ENCODE assay signal across 8 cellular contexts in the genomic region with DNA sequence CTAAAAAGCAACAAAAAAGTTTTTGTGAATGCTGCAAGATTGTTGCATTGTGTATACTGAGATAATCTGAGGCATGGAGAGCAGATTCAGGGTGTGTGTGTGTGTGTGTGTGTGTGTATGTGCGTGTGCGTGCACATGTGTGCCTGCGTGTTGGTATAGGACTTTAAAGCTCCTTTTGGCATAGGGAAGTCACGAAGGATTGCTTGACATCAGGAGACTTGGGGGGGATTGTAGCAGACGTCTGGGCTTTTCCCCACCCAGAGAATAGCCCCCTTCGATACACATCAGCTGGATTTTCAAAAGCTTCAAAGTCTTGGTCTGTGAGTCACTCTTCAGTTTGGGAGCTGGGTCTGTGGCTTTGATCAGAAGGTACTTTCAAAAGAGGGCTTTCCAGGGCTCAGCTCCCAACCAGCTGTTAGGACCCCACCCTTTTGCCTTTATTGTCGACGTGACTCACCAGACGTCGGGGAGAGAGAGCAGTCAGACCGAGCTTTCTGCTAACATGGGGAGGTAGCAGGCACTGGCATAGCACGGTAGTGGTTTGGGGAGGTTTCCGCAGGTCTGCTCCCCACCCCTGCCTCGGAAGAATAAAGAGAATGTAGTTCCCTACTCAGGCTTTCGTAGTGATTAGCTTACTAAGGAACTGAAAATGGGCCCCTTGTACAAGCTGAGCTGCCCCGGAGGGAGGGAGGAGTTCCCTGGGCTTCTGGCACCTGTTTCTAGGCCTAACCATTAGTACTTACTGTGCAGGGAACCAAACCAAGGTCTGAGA. TPM values are rescaled to one million over a fixed set of nuclear protein-coding genes. Genes with fewer than 3 reads are reported as not detected.
DNase-seq lines count a peak whose midpoint lies in the region; ATAC-seq and TF ChIP-seq lines count a peak whose summit lies in the region.

No MANE protein-coding gene starts in this region.

- H3K27me3 Mint-ChIP-seq in CD14-positive monocyte (ENCODE audit: low read depth in 3 of 3): peaks cover 0 to 7% (median 3%) of the 10 kb centered on the region in 3 donors

- H3K9me3 ChIP-seq in stomach smooth muscle (ENCODE audit: control insufficient read depth in 2 of 2, low read length in 2 of 2) (no peaks in the 10 kb centered on the region), HAP-1 (no peaks in the 10 kb centered on the region)

- peaks cover 41 to 48% of the 10 kb centered on the region in 2 donors for H3K36me3 Mint-ChIP-seq in CD14-positive monocyte

- H3K4me1 ChIP-seq in stomach smooth muscle (ENCODE audit: control insufficient read depth, insufficient read depth, low read length): peaks cover 52% of the 10 kb centered on the region
- H3K4me1 ChIP-seq in HAP-1: peaks cover 19% of the 10 kb centered on the region

- no peak for TF ChIP-seq CTCF in CD14-positive monocyte (IDR thresholded peaks at IDR 0.05)

- H3K36me3 ChIP-seq in stomach smooth muscle (ENCODE audit: control insufficient read depth in 2 of 2, insufficient read depth in 2 of 2, low read length in 2 of 2) (peaks cover 17 to 28% of the 10 kb centered on the region in 2 donors), HAP-1 (replicated peaks) (peaks cover 26% of the 10 kb centered on the region)

- no peaks in the 10 kb centered on the region for H3K27me3 ChIP-seq in stomach smooth muscle (ENCODE audit: control insufficient read depth in 1 of 2, insufficient read depth in 2 of 2, low read length in 2 of 2)
- H3K27me3 ChIP-seq in HAP-1 (ENCODE audit: low read depth): no peaks in the 10 kb centered on the region

- H3K9me3 Mint-ChIP-seq in CD14-positive monocyte: peaks cover 0 to 6% (median 0%) of the 10 kb centered on the region in 7 donors

- peak; percentile 58 for ATAC-seq in GM19467 (IDR thresholded peaks at IDR 0.05; ENCODE audit: unreplicated experiment)

- intact Hi-C loops in CD14-positive monocyte (cut with micrococcal nuclease): loop anchor here in 1 of 2 donors (5.0 to 10.0 kb wide), 3 partner anchors 33 to 489 kb away; partner anchors contain the start of genes ARL8B and ITPR1

- H3K4me3 Mint-ChIP-seq in CD14-positive monocyte: peak overlapping the region; percentile 56 to 69

- H3K4me3 ChIP-seq in stomach smooth muscle (ENCODE audit: low read length in 2 of 2): peak overlapping the region; percentile 56 to 66
- H3K4me3 ChIP-seq in HAP-1: no peak overlapping the region

- in situ Hi-C loops in HAP-1 (cut with MboI; ENCODE audit: low sequenced_read_pairs): loop anchor here (25.0 kb wide), 1 partner anchor 672 kb away; the partner anchor contains the start of gene SETMAR

- peak overlapping the region; percentile 85 for H3K27ac ChIP-seq in cingulate gyrus (ENCODE audit: low read depth, low read length)
- peak overlapping the region; percentile 62 for H3K27ac ChIP-seq in stomach smooth muscle (ENCODE audit: low read length)

- peak overlapping the region; percentile 59 to 66 for H3K9ac ChIP-seq in stomach smooth muscle (ENCODE audit: low read length in 2 of 2)

- peaks cover 73% of the 10 kb centered on the region for H3K4me1 Mint-ChIP-seq in CD14-positive monocyte

- DNase-seq in CD14-positive monocyte (ENCODE audit: low spot score): peak; percentile 88
- peak; percentile 93 for DNase-seq in HT1080 (ENCODE audit: low read depth)
- DNase-seq in activated CD4-positive, CD25-positive, alpha-beta regulatory T cell treated with anti-CD3 and anti-CD28 coated beads, Interleukin-2, amount 50 U/mL, for 72 hours: peak; percentile 56
- DNase-seq in myocyte (ENCODE audit: low read depth): peak; percentile 98
- DNase-seq in HAP-1 (ENCODE audit: low spot score in 2 of 2): no peak

- peak overlapping the region; percentile 83 to 92 (median 88) for H3K27ac Mint-ChIP-seq in CD14-positive monocyte

RNA-seq across cellular contexts. Expression of gene BHLHE40, which starts 4.7 kb away (rescaled TPM):
- 10 to 100 TPM; 20.2 to 23.4 TPM for polyA plus RNA-seq in CD14-positive monocyte
- total RNA-seq in HT1080 (2014; rRNA removed; shearing (Covaris generic)): 14.1 and 19.2 TPM in 2 replicates
- polyA plus RNA-seq in HT1080 (2015; cell fraction: cytosol; rRNA removed): 42.3 and 51.3 TPM in 2 replicates
- 85.2 and 104 TPM in 2 replicates for polyA plus RNA-seq in HT1080 (2015; cell fraction: nucleus; rRNA removed)
- total RNA-seq in myocyte: 36.5 and 80.1 TPM in 2 replicates
- 159 TPM for polyA plus RNA-seq in myocyte (2012)

Comparison
In these comparisons a context has a peak if more than half of its experiments do, and no peak if none do; other contexts are left out.
1. DNase-seq: peak in CD14-positive monocyte (single experiment), HT1080 (single experiment), activated CD4-positive, CD25-positive, alpha-beta regulatory T cell treated with anti-CD3 and anti-CD28 coated beads, Interleukin-2, amount 50 U/mL, for 72 hours (single experiment) and myocyte (single experiment); none in HAP-1 (0 of 2).